Comparison of ENCODE assay signal across 14 cellular contexts in the genomic region with DNA sequence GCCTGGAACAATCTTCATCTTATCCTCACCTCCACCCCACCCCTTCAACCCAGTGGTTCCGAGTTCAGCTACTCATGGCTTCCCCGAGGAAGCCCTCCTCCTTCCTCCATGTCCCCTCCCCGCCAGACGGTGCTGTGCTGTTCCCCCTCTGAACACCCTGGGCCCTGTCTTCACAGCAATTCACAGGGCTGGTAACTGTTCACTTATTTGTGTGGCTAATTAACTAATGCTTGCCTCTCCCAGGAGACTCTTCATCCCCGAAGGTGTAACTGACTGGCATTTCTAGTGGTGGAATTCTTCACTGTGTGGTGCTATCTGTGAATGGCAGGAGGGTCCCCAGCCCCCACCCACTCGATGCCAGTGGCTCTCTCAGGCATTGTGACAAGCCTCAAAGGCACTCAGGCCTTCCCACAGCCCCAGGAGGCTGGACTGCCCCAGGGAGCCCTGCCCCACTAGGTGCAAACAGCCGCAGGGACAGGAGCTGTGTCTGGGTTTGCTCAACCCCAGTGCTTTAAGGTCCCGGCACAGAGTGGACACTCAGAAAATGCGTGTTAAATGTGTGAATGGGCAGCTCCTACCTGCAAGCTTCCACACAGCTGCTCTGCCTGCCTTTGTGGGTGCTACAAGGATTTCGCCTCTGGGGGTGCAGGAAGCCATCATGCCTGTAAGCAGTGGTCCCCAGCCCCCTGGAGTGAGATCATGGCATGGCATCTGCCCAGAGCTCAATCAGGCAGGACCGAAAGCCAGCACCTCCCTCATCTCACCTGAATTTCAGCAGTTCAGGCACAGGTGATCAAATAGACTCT.
A peak's percentile ranks its signal among the peaks of the same experiment; 100 is the strongest.
DNase-seq lines count a peak whose midpoint lies in the region; ATAC-seq and TF ChIP-seq lines count a peak whose summit lies in the region.
"Had no signal": no experiment of that assay in that cellular context is flagged by ENCODE, and none has a peak within 500 bp of the region (broad histone marks: within the 10 kb centered on the region; RNA-seq: fewer than 3 reads in every experiment).

No MANE protein-coding gene starts in this region.

- TF ChIP-seq CTCF in nephron progenitor cell (IDR thresholded peaks at IDR 0.05) (no peak), A673 (conservative IDR thresholded peaks at IDR 0.05; ENCODE audit: low read depth, low read length) (no peak)

- H3K36me3 Mint-ChIP-seq in stimulated activated naive CD8-positive, alpha-beta T cell treated with anti-CD3 and anti-CD28 coated beads, Interleukin-15, Interleukin-2, amounts not matched to agents 100 ng/mL and 50 ng/mL, for 24 hours (ENCODE audit: low read depth) = no peaks in the 10 kb centered on the region
- H3K36me3 Mint-ChIP-seq in activated CD8-positive, alpha-beta T cell treated with anti-CD3 and anti-CD28 coated beads, Interleukin-2, amount 10 ng/mL, durations not matched to agents 7 days and 5 days (ENCODE audit: low read depth) = no peaks in the 10 kb centered on the region
- no peaks in the 10 kb centered on the region for H3K36me3 Mint-ChIP-seq in nephron progenitor cell (ENCODE audit: low read depth)

- H3K4me3 ChIP-seq in aorta (ENCODE audit: low read length in 2 of 2) (no peak overlapping the region), A673 (ENCODE audit: low read depth, low read length, poor library complexity, severe bottlenecking) (no peak overlapping the region)

- H3K27ac ChIP-seq in aorta (ENCODE audit: low read depth in 1 of 2, low read length in 2 of 2) = no peak overlapping the region
- H3K27ac ChIP-seq in A673 (ENCODE audit: low read depth, low read length, poor library complexity, severe bottlenecking) = no peak overlapping the region
- H3K27ac ChIP-seq: C4-2B, RWPE1 had no signal

- POLR2A ChIA-PET in activated CD8-positive, alpha-beta T cell treated with anti-CD3 and anti-CD28 coated beads, Interleukin-2, amount 10 ng/mL, durations not matched to agents 7 days and 5 days (lab: Charles Lee) = interaction anchor here (0.7 to 1.7 kb wide), 2 partner anchors 29 to 134 kb away, joined by 3 to 8 read pairs; partner anchors contain the start of gene ID2
- POLR2A ChIA-PET in A673 (lab: Charles Lee; ENCODE audit: low non-redundant PET) = no interaction called here

- WGBS in aorta, 2 donors = 92% methylated on average over 11 of the region's 11 CpGs

- DNase-seq in stimulated activated naive CD8-positive, alpha-beta T cell treated with anti-CD3 and anti-CD28 coated beads, Interleukin-15, Interleukin-2, amounts not matched to agents 100 U/mL and 50 U/mL, for 24 hours = no peak
- no peak for DNase-seq in activated CD8-positive, alpha-beta T cell treated with anti-CD3 and anti-CD28 coated beads, Interleukin-2, amount 10 ng/mL, durations not matched to agents 7 days and 5 days
- DNase-seq in nephron progenitor cell = no peak
- DNase-seq in aorta = peak; percentile 24 to 40
- no peak for DNase-seq in A673 (ENCODE audit: low spot score)
- DNase-seq in NCI-H345 treated with DMSO at 0.1 percent for 48 hours (lab: John Stamatoyannopoulos, UW; ENCODE audit: unreplicated experiment) = no peak
- DNase-seq in SW 1271 (lab: John Stamatoyannopoulos, UW) = no peak
- DNase-seq: activated CD4-positive, alpha-beta T cell treated with anti-CD3 and anti-CD28 coated beads, Interleukin-2, amount 50 U/mL, for 1 hour; activated gamma-delta T cell; foreskin melanocyte; NCI-H524 had no signal

- intact Hi-C loops in aorta (cut with DNase I) = loop anchor here in 1 of 2 donors (10.0 kb wide), 1 partner anchor 127 kb away; no protein-coding TSS in a partner anchor
- intact Hi-C loops in A673 (cut with micrococcal nuclease; ENCODE audit: unreplicated experiment) = no loop called here

- no TSS peak for BruUV-seq in A673 (replicated peaks; lab: Mats Ljungman, UMichigan)

- H3K9me3 Mint-ChIP-seq in stimulated activated naive CD8-positive, alpha-beta T cell treated with anti-CD3 and anti-CD28 coated beads, Interleukin-15, Interleukin-2, amounts not matched to agents 100 ng/mL and 50 ng/mL, for 24 hours = no peaks in the 10 kb centered on the region
- no peaks in the 10 kb centered on the region for H3K9me3 Mint-ChIP-seq in activated CD8-positive, alpha-beta T cell treated with anti-CD3 and anti-CD28 coated beads, Interleukin-2, amount 10 ng/mL, durations not matched to agents 7 days and 5 days (ENCODE audit: insufficient read depth)
- no peaks in the 10 kb centered on the region for H3K9me3 Mint-ChIP-seq in nephron progenitor cell

- H3K27me3 ChIP-seq in aorta (ENCODE audit: control insufficient read depth in 1 of 2, insufficient read depth in 2 of 2, low read length in 1 of 2) = no peaks in the 10 kb centered on the region
- H3K27me3 ChIP-seq in A673 (replicated peaks; ENCODE audit: insufficient read depth, low read depth, low read length, poor library complexity) = no peaks in the 10 kb centered on the region

- no peaks in the 10 kb centered on the region for H3K36me3 ChIP-seq in aorta (ENCODE audit: control insufficient read depth in 1 of 2, insufficient read depth in 2 of 2, low read length in 1 of 2)
- no peaks in the 10 kb centered on the region for H3K36me3 ChIP-seq in A673 (ENCODE audit: insufficient read depth, low read length, poor library complexity, severe bottlenecking)

- CTCF ChIA-PET in activated CD8-positive, alpha-beta T cell treated with anti-CD3 and anti-CD28 coated beads, Interleukin-2, amount 10 ng/mL, durations not matched to agents 7 days and 5 days (lab: Charles Lee) = interaction anchor here (1.2 to 1.5 kb wide), 3 partner anchors 8 to 132 kb away, joined by 3 to 4 read pairs (median 3); no protein-coding TSS in a partner anchor
- CTCF ChIA-PET in A673 (lab: Charles Lee) = no interaction called here

- no peak overlapping the region for H3K4me3 Mint-ChIP-seq in stimulated activated naive CD8-positive, alpha-beta T cell treated with anti-CD3 and anti-CD28 coated beads, Interleukin-15, Interleukin-2, amounts not matched to agents 100 ng/mL and 50 ng/mL, for 24 hours
- no peak overlapping the region for H3K4me3 Mint-ChIP-seq in activated CD8-positive, alpha-beta T cell treated with anti-CD3 and anti-CD28 coated beads, Interleukin-2, amount 10 ng/mL, durations not matched to agents 7 days and 5 days
- H3K4me3 Mint-ChIP-seq in nephron progenitor cell = no peak overlapping the region

- H3K9me3 ChIP-seq in aorta (ENCODE audit: control insufficient read depth, low read length) = no peaks in the 10 kb centered on the region
- H3K9me3 ChIP-seq in A673 (ENCODE audit: low read depth, low read length, poor library complexity, severe bottlenecking) = no peaks in the 10 kb centered on the region

- peak overlapping the region; percentile 21 for H3K27ac Mint-ChIP-seq in stimulated activated naive CD8-positive, alpha-beta T cell treated with anti-CD3 and anti-CD28 coated beads, Interleukin-15, Interleukin-2, amounts not matched to agents 100 ng/mL and 50 ng/mL, for 24 hours
- peak overlapping the region; percentile 6 for H3K27ac Mint-ChIP-seq in activated CD8-positive, alpha-beta T cell treated with anti-CD3 and anti-CD28 coated beads, Interleukin-2, amount 10 ng/mL, durations not matched to agents 7 days and 5 days
- peak overlapping the region; percentile 29 for H3K27ac Mint-ChIP-seq in nephron progenitor cell

- peaks cover 64% of the 10 kb centered on the region for H3K4me1 Mint-ChIP-seq in stimulated activated naive CD8-positive, alpha-beta T cell treated with anti-CD3 and anti-CD28 coated beads, Interleukin-15, Interleukin-2, amounts not matched to agents 100 ng/mL and 50 ng/mL, for 24 hours (ENCODE audit: low read depth)
- H3K4me1 Mint-ChIP-seq in activated CD8-positive, alpha-beta T cell treated with anti-CD3 and anti-CD28 coated beads, Interleukin-2, amount 10 ng/mL, durations not matched to agents 7 days and 5 days (ENCODE audit: low read depth) = peaks cover 69% of the 10 kb centered on the region
- H3K4me1 Mint-ChIP-seq in nephron progenitor cell = peaks cover 71% of the 10 kb centered on the region

- no peaks in the 10 kb centered on the region for H3K4me1 ChIP-seq in aorta (ENCODE audit: control insufficient read depth in 1 of 2, insufficient read depth in 2 of 2, low read length in 2 of 2)
- H3K4me1 ChIP-seq in A673 (ENCODE audit: insufficient read depth, low read length, poor library complexity, severe bottlenecking) = peaks cover 5% of the 10 kb centered on the region

- no peak for ATAC-seq in stimulated activated naive CD8-positive, alpha-beta T cell treated with anti-CD3 and anti-CD28 coated beads, Interleukin-15, Interleukin-2, amounts not matched to agents 100 U/mL and 50 U/mL, for 24 hours
- ATAC-seq in activated CD8-positive, alpha-beta T cell treated with anti-CD3 and anti-CD28 coated beads, Interleukin-2, amount 10 ng/mL, durations not matched to agents 7 days and 5 days = no peak
- ATAC-seq in aorta (ENCODE audit: low FRiP score) = no peak

- peaks cover 4% of the 10 kb centered on the region for H3K27me3 Mint-ChIP-seq in stimulated activated naive CD8-positive, alpha-beta T cell treated with anti-CD3 and anti-CD28 coated beads, Interleukin-15, Interleukin-2, amounts not matched to agents 100 ng/mL and 50 ng/mL, for 24 hours
- no peaks in the 10 kb centered on the region for H3K27me3 Mint-ChIP-seq in activated CD8-positive, alpha-beta T cell treated with anti-CD3 and anti-CD28 coated beads, Interleukin-2, amount 10 ng/mL, durations not matched to agents 7 days and 5 days (ENCODE audit: low read depth)
- peaks cover 6% of the 10 kb centered on the region for H3K27me3 Mint-ChIP-seq in nephron progenitor cell (ENCODE audit: low read depth, poor library complexity)

Comparison
In these comparisons a context has a peak if more than half of its experiments do, and no peak if none do; other contexts are left out.
1. DNase-seq: peak in aorta (2 of 2); none in stimulated activated naive CD8-positive, alpha-beta T cell treated with anti-CD3 and anti-CD28 coated beads, Interleukin-15, Interleukin-2, amounts not matched to agents 100 U/mL and 50 U/mL, for 24 hours (single experiment), activated CD8-positive, alpha-beta T cell treated with anti-CD3 and anti-CD28 coated beads, Interleukin-2, amount 10 ng/mL, durations not matched to agents 7 days and 5 days (single experiment), nephron progenitor cell (single experiment), A673 (single experiment), NCI-H345 treated with DMSO at 0.1 percent for 48 hours (single experiment) and SW 1271 (0 of 2).
2. Peak in every context shown above with its lines, with median percentiles within 50 percentile points of each other: H3K27ac Mint-ChIP-seq.